33 cellular contexts compared by ENCODE assay signal in genomic region chr10:116970050-116970449, GRCh38. TPM values are rescaled to one million over a fixed set of nuclear protein-coding genes. Genes with fewer than 3 reads are reported as not detected.
"Had no signal": no experiment of that assay in that cellular context is flagged by ENCODE, and none has a peak within 500 bp of the region (broad histone marks: within the 10 kb centered on the region; RNA-seq: fewer than 3 reads in every experiment).

No MANE protein-coding gene starts in this region.

- FAIRE-seq: colon had no signal

- H3K9me3 Mint-ChIP-seq: activated CD8-positive, alpha-beta T cell treated with anti-CD3 and anti-CD28 coated beads for 36 hours; activated T-cell treated with anti-CD3 and anti-CD28 coated beads, Interleukin-2, amount 50 U/mL, for 4 hours; activated T-helper 17 cell treated with anti-CD3 and anti-CD28 coated beads, Interleukin-2, amount 50 U/mL, for 72 hours; T-helper 2 cell treated with Interferon-gamma antibody and Interleukin-4, amounts not matched to agents 5 μg/mL and 100 μg/mL, for 36 hours had no signal

- H3K9me3 ChIP-seq: body of pancreas, esophagus squamous epithelium, gastroesophageal sphincter, heart right ventricle had no signal

- H3K4me1 Mint-ChIP-seq: activated B cell treated with CpG ODN at 0.5 μM for 24 hours; activated T-helper 17 cell treated with anti-CD3 and anti-CD28 coated beads, Interleukin-2, amount 50 U/mL, for 72 hours; T-helper 17 cell had no signal

- H3K27me3 Mint-ChIP-seq: activated B cell treated with CpG ODN at 0.5 μM for 24 hours; activated CD8-positive, alpha-beta T cell treated with anti-CD3 and anti-CD28 coated beads for 36 hours; T-helper 17 cell had no signal

- H3K27ac Mint-ChIP-seq: activated B cell treated with CpG ODN at 0.5 μM for 24 hours; activated CD8-positive, alpha-beta T cell treated with anti-CD3 and anti-CD28 coated beads for 36 hours; activated naive CD8-positive, alpha-beta T cell; activated T-helper 17 cell treated with anti-CD3 and anti-CD28 coated beads, Interleukin-2, amount 50 U/mL, for 72 hours; T-helper 17 cell; T-helper 2 cell treated with Interferon-gamma antibody and Interleukin-4, amounts not matched to agents 5 μg/mL and 100 μg/mL, for 36 hours had no signal

- DNase-seq: activated B cell treated with CpG ODN at 0.5 μM for 24 hours; activated CD4-positive, alpha-beta T cell treated with anti-CD3 and anti-CD28 coated beads for 48 hours; activated CD4-positive, alpha-beta T cell treated with anti-CD3 and anti-CD28 coated beads, Interleukin-2, amount 50 U/mL, for 1 hour; activated CD4-positive, alpha-beta T cell treated with anti-CD3 and anti-CD28 coated beads, Interleukin-2, amount 50 U/mL, for 48 hours; activated CD8-positive, alpha-beta memory T cell treated with anti-CD3 and anti-CD28 coated beads for 24 hours; activated CD8-positive, alpha-beta T cell treated with anti-CD3 and anti-CD28 coated beads for 36 hours; activated effector memory CD4-positive, alpha-beta T cell treated with Interleukin-2 at 50 U/mL for 16 hours; activated gamma-delta T cell treated with Interleukin-2 at 50 U/mL for 16 hours; activated naive CD4-positive, alpha-beta T cell treated with anti-CD3 and anti-CD28 coated beads, Interleukin-2, amount 50 U/mL, for 16 hours; activated naive CD4-positive, alpha-beta T cell treated with Interleukin-2 at 50 U/mL for 16 hours; activated T-cell treated with anti-CD3 and anti-CD28 coated beads, Interleukin-2, amount 50 U/mL, for 4 hours; amniotic stem cell; aorta; body of pancreas; central memory CD4-positive, alpha-beta T cell; cerebellar nuclear complex; cortex of kidney; dermis blood vessel endothelial cell; effector CD8-positive, alpha-beta T cell; esophagus squamous epithelium; foreskin melanocyte; heart right ventricle; T-helper 1 cell; T-helper 17 cell; T1000; WERI-Rb-1 had no signal

- H3K36me3 Mint-ChIP-seq: activated naive CD8-positive, alpha-beta T cell had no signal

- H3K36me3 ChIP-seq: esophagus squamous epithelium had no signal

- H3K4me3 ChIP-seq: body of pancreas, esophagus squamous epithelium, gastroesophageal sphincter, heart right ventricle had no signal

- H3K27ac ChIP-seq: body of pancreas, epithelial cell of prostate, esophagus squamous epithelium, gastroesophageal sphincter, heart right ventricle, WERI-Rb-1 had no signal

- H3K27me3 ChIP-seq: body of pancreas, esophagus squamous epithelium, gastroesophageal sphincter, heart right ventricle had no signal

- H3K4me1 ChIP-seq: body of pancreas, gastroesophageal sphincter, heart right ventricle had no signal

- ATAC-seq: activated CD4-positive, CD25-positive, alpha-beta regulatory T cell treated with anti-CD3 and anti-CD28 coated beads, Interleukin-2, amount 50 U/mL, for 24 hours; activated CD8-positive, alpha-beta T cell treated with anti-CD3 and anti-CD28 coated beads for 36 hours; activated T-cell treated with anti-CD3 and anti-CD28 coated beads, Interleukin-2, amount 50 U/mL, for 4 hours; activated T-helper 17 cell treated with anti-CD3 and anti-CD28 coated beads, Interleukin-2, amount 50 U/mL, for 72 hours; body of pancreas; gastroesophageal sphincter; heart right ventricle; T-helper 17 cell had no signal

- H3K4me3 Mint-ChIP-seq: activated B cell treated with CpG ODN at 0.5 μM for 24 hours; activated CD8-positive, alpha-beta T cell treated with anti-CD3 and anti-CD28 coated beads for 36 hours; activated naive CD8-positive, alpha-beta T cell; activated T-cell treated with anti-CD3 and anti-CD28 coated beads, Interleukin-2, amount 50 U/mL, for 4 hours; activated T-helper 17 cell treated with anti-CD3 and anti-CD28 coated beads, Interleukin-2, amount 50 U/mL, for 72 hours; T-helper 17 cell; T-helper 2 cell treated with Interferon-gamma antibody and Interleukin-4, amounts not matched to agents 5 μg/mL and 100 μg/mL, for 36 hours had no signal

RNA-seq across cellular contexts. Expression of gene SHTN1, which starts 34.9 kb away (rescaled TPM):
- total RNA-seq: activated B cell treated with CpG ODN at 0.5 μM for 24 hours; activated CD8-positive, alpha-beta T cell treated with anti-CD3 and anti-CD28 coated beads for 36 hours had no signal
